2 cellular contexts compared by ENCODE assay signal in the genomic region with DNA sequence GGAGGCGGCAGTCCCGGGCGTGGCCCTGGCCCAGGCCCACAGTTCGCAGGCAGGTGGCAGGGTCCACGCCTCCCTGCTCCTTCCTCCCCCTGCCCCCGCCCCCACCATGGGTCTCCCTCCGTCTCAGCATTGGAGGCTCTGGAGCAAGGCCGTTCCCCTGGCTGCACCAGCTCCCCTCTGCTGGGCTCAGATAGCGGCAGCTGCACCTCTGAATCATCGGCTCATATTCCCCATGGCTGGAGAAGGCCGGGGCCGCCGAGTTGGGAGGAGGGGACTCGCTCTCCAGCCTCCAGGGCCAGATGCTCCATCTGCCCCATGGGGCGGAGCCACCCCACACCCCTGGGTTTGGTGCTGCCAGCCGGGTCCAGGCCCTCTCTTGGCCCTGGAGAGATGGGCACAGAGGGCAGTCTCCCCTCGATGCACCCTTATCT.
TF ChIP-seq lines count a peak whose summit lies in the region.

No MANE protein-coding gene starts in this region.

TF ChIP-seq in SK-N-SH treated with all-trans-retinoic acid at 6 μM for 48 hours, 23 proteins besides CTCF, POLR2A, EP300 and RAD21:
- TF ChIP-seq TOX (CRISPR knock-in tag; IDR thresholded peaks at IDR 0.05; ENCODE audit: borderline replicate concordance) (no peak), RARB (CRISPR knock-in tag; IDR thresholded peaks at IDR 0.05) (no peak), ESRRG (CRISPR knock-in tag; IDR thresholded peaks at IDR 0.05) (no peak), BACH2 (CRISPR knock-in tag; IDR thresholded peaks at IDR 0.05; ENCODE audit: borderline replicate concordance) (no peak), SNAI2 (CRISPR knock-in tag; IDR thresholded peaks at IDR 0.05) (no peak), PPARA (CRISPR knock-in tag; IDR thresholded peaks at IDR 0.05; ENCODE audit: borderline replicate concordance) (no peak), ZNF70 (CRISPR knock-in tag; IDR thresholded peaks at IDR 0.05) (no peak)
TF ChIP-seq in SK-N-SH treated with all-trans-retinoic acid at 6 μM for 48 hours: peak in this region for 0.

TF ChIP-seq in SK-N-SH, 30 proteins besides CTCF, POLR2A, EP300 and RAD21:
- TF ChIP-seq GATA2 (CRISPR knock-in tag; IDR thresholded peaks at IDR 0.05) (no peak), SMC3 (IDR thresholded peaks at IDR 0.05; ENCODE audit: low read depth, low read length) (no peak), CHD2 (IDR thresholded peaks at IDR 0.05; ENCODE audit: low read length, partially characterized antibody) (no peak), EZH2phosphoT487 (IDR thresholded peaks at IDR 0.05; ENCODE audit: borderline replicate concordance, low read depth) (no peak), TEAD4 (IDR thresholded peaks at IDR 0.05; ENCODE audit: borderline replicate concordance, insufficient read depth) (no peak), MXI1 (IDR thresholded peaks at IDR 0.05; ENCODE audit: low read depth, low read length) (no peak), POLR2AphosphoS5 (IDR thresholded peaks at IDR 0.05; ENCODE audit: low read depth, low read length) (no peak), IRF3 (IDR thresholded peaks at IDR 0.05; ENCODE audit: low read depth, low read length) (no peak), NRF1 (IDR thresholded peaks at IDR 0.05; ENCODE audit: low read depth, low read length) (no peak), USF1 (IDR thresholded peaks at IDR 0.05; ENCODE audit: borderline replicate concordance, low read depth) (no peak), ELF1 (IDR thresholded peaks at IDR 0.05) (no peak), RXRA (IDR thresholded peaks at IDR 0.05; ENCODE audit: borderline replicate concordance, low read depth) (no peak), TCF12 (IDR thresholded peaks at IDR 0.05) (no peak), YY1 (IDR thresholded peaks at IDR 0.05; ENCODE audit: low read depth) (no peak), RFX5 (IDR thresholded peaks at IDR 0.05; ENCODE audit: low read length) (no peak)
- TF ChIP-seq, protein P1, sequence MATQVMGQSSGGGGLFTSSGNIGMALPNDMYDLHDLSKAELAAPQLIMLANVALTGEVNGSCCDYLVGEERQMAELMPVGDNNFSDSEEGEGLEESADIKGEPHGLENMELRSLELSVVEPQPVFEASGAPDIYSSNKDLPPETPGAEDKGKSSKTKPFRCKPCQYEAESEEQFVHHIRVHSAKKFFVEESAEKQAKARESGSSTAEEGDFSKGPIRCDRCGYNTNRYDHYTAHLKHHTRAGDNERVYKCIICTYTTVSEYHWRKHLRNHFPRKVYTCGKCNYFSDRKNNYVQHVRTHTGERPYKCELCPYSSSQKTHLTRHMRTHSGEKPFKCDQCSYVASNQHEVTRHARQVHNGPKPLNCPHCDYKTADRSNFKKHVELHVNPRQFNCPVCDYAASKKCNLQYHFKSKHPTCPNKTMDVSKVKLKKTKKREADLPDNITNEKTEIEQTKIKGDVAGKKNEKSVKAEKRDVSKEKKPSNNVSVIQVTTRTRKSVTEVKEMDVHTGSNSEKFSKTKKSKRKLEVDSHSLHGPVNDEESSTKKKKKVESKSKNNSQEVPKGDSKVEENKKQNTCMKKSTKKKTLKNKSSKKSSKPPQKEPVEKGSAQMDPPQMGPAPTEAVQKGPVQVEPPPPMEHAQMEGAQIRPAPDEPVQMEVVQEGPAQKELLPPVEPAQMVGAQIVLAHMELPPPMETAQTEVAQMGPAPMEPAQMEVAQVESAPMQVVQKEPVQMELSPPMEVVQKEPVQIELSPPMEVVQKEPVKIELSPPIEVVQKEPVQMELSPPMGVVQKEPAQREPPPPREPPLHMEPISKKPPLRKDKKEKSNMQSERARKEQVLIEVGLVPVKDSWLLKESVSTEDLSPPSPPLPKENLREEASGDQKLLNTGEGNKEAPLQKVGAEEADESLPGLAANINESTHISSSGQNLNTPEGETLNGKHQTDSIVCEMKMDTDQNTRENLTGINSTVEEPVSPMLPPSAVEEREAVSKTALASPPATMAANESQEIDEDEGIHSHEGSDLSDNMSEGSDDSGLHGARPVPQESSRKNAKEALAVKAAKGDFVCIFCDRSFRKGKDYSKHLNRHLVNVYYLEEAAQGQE (IDR thresholded peaks at IDR 0.05; ENCODE audit: low read depth, low read length) = no peak
- TF ChIP-seq, protein P2, sequence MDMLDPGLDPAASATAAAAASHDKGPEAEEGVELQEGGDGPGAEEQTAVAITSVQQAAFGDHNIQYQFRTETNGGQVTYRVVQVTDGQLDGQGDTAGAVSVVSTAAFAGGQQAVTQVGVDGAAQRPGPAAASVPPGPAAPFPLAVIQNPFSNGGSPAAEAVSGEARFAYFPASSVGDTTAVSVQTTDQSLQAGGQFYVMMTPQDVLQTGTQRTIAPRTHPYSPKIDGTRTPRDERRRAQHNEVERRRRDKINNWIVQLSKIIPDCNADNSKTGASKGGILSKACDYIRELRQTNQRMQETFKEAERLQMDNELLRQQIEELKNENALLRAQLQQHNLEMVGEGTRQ (IDR thresholded peaks at IDR 0.05; ENCODE audit: borderline replicate concordance, low read depth, low read length) = no peak
